In the genomic region with DNA sequence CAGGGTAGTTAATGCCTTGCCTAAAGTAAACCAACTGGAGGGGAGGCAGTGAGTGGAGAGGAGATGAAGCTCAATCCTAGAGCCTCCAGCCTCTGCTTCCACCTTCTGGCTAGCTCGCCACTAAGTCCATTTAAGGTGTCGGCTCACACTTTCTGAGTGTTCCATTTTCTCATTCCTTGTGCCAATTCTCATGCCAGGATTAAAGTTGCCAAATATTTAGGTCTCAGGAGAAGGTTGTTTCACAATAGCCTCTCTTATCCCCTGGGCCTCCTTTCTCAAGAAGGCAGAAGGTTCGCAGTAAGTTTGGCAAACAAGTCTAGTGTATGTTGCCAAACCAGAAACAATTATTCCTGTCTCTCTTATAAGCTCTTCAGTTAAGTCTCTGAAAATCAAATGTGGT, we compare ENCODE assay signal across 21 cellular contexts. TPM values are rescaled to one million over a fixed set of nuclear protein-coding genes. Genes with fewer than 3 reads are reported as not detected.
A peak's percentile ranks its signal among the peaks of the same experiment; 100 is the strongest.
DNase-seq lines count a peak whose midpoint lies in the region; ATAC-seq, FAIRE-seq and TF ChIP-seq lines count a peak whose summit lies in the region.
"Had no signal": no experiment of that assay in that cellular context is flagged by ENCODE, and none has a peak within 500 bp of the region (broad histone marks: within the 10 kb centered on the region; RNA-seq: fewer than 3 reads in every experiment).

No MANE protein-coding gene starts in this region.

- no peaks in the 10 kb centered on the region for H3K9me3 Mint-ChIP-seq in astrocyte (ENCODE audit: unreplicated experiment)
- H3K9me3 Mint-ChIP-seq: GM23338, T-cell had no signal

- no peak overlapping the region for H3K27ac Mint-ChIP-seq in astrocyte (ENCODE audit: unreplicated experiment)
- H3K27ac Mint-ChIP-seq: GM23338, T-cell had no signal

- no peak overlapping the region for H3K4me3 Mint-ChIP-seq in astrocyte (ENCODE audit: unreplicated experiment)
- H3K4me3 Mint-ChIP-seq: GM23338, T-cell had no signal

- TF ChIP-seq EP300 in gastroesophageal sphincter (IDR thresholded peaks at IDR 0.05): no peak

- H3K4me3 ChIP-seq in astrocyte (ENCODE audit: insufficient read depth, low read depth, low read length) (no peak overlapping the region), gastroesophageal sphincter (no peak overlapping the region), tibial artery (no peak overlapping the region)
- H3K4me3 ChIP-seq: coronary artery, GM23338, transverse colon had no signal

- no peak overlapping the region for H2AFZ ChIP-seq in astrocyte (ENCODE audit: low read depth, low read length)
- H2AFZ ChIP-seq: GM23338 had no signal

- TF ChIP-seq CTCF in astrocyte (IDR thresholded peaks at IDR 0.05; ENCODE audit: insufficient read depth, low read depth, low read length) (no peak), gastroesophageal sphincter (IDR thresholded peaks at IDR 0.05) (no peak), tibial artery (IDR thresholded peaks at IDR 0.05) (no peak)

- H3K4me1 ChIP-seq in astrocyte (ENCODE audit: insufficient read depth, low read length) (no peaks in the 10 kb centered on the region), gastroesophageal sphincter (peaks cover 5 to 15% (median 6%) of the 10 kb centered on the region in 3 donors), tibial artery (peaks cover 0 to 43% (median 15%) of the 10 kb centered on the region in 4 donors)
- H3K4me1 ChIP-seq: transverse colon had no signal

- H3K4me2 ChIP-seq in astrocyte (ENCODE audit: low read length): no peak overlapping the region
- H3K4me2 ChIP-seq: GM23338 had no signal

- intact Hi-C loops in tibial artery (cut with DNase I; ENCODE audit: low total_unique reads): no loop called here

- no peaks in the 10 kb centered on the region for H3K36me3 Mint-ChIP-seq in astrocyte (ENCODE audit: low read depth, unreplicated experiment)
- H3K36me3 Mint-ChIP-seq: T-cell had no signal

- no peak overlapping the region for H3K9ac ChIP-seq in astrocyte (ENCODE audit: low read length)

- 49 to 62% methylated on average over 2 to 3 of the region's 3 CpGs for WGBS in gastroesophageal sphincter (ENCODE audit: low coverage in 1 of 2), 2 donors

- no peaks in the 10 kb centered on the region for H3K27me3 ChIP-seq in astrocyte (ENCODE audit: insufficient read depth, low read length)
- no peaks in the 10 kb centered on the region for H3K27me3 ChIP-seq in gastroesophageal sphincter
- H3K27me3 ChIP-seq in tibial artery: no peaks in the 10 kb centered on the region
- H3K27me3 ChIP-seq: transverse colon had no signal

- peak; percentile 3 for DNase-seq in NCI-H2029 treated with DMSO at 0.1 percent for 48 hours (lab: John Stamatoyannopoulos, UW)
- DNase-seq in NCI-H2029 (lab: John Stamatoyannopoulos, UW): no peak
- DNase-seq in astrocyte (ENCODE audit: low read depth): peak; percentile 41
- DNase-seq in tibial artery: no peak
- no peak for DNase-seq in epidermal melanocyte (ENCODE audit: insufficient read length, low spot score)
- DNase-seq: Calu3; KG1; NCI-H1092; NCI-H69; stimulated activated naive CD4-positive, alpha-beta T cell; T-cell; transverse colon had no signal

- peaks cover 5% of the 10 kb centered on the region for H3K27me3 Mint-ChIP-seq in astrocyte (ENCODE audit: low read depth, unreplicated experiment)

- H3K9me3 ChIP-seq in astrocyte (ENCODE audit: insufficient read depth, low read depth, low read length): no peaks in the 10 kb centered on the region
- no peaks in the 10 kb centered on the region for H3K9me3 ChIP-seq in gastroesophageal sphincter
- H3K9me3 ChIP-seq in tibial artery: no peaks in the 10 kb centered on the region
- H3K9me3 ChIP-seq: transverse colon had no signal

- FAIRE-seq in astrocyte (lab: Jason Lieb, UNC): no peak
- FAIRE-seq: endometrium, GM19239 had no signal

- no peaks in the 10 kb centered on the region for H4K20me1 ChIP-seq in astrocyte (ENCODE audit: insufficient read depth, low read length)

- peaks cover 4% of the 10 kb centered on the region for H3K4me1 Mint-ChIP-seq in astrocyte (ENCODE audit: low read depth, unreplicated experiment)
- H3K4me1 Mint-ChIP-seq: T-cell had no signal

- ATAC-seq in gastroesophageal sphincter: peak; percentile 71
- no peak for ATAC-seq in activated CD4-positive, CD25-positive, alpha-beta regulatory T cell treated with anti-CD3 and anti-CD28 coated beads, Interleukin-2, amount 50 U/mL, for 24 hours
- ATAC-seq in HG02884 (IDR thresholded peaks at IDR 0.05; ENCODE audit: unreplicated experiment): no peak
- ATAC-seq: GM23338, T-cell had no signal

- no peak for TF ChIP-seq POLR2A in gastroesophageal sphincter (IDR thresholded peaks at IDR 0.05)

- no peaks in the 10 kb centered on the region for H3K36me3 ChIP-seq in astrocyte (ENCODE audit: insufficient read depth, low read length)
- H3K36me3 ChIP-seq in gastroesophageal sphincter: no peaks in the 10 kb centered on the region
- no peaks in the 10 kb centered on the region for H3K36me3 ChIP-seq in tibial artery
- H3K36me3 ChIP-seq: transverse colon had no signal

- no peaks in the 10 kb centered on the region for H3K79me2 ChIP-seq in astrocyte (ENCODE audit: insufficient read depth, low read length)

- H3K27ac ChIP-seq in astrocyte (ENCODE audit: low read depth, low read length): no peak overlapping the region
- peak overlapping the region in 2 of 4 donors; percentile 22 to 39 for H3K27ac ChIP-seq in gastroesophageal sphincter
- peak overlapping the region; percentile 36 to 66 for H3K27ac ChIP-seq in tibial artery
- H3K27ac ChIP-seq: 22Rv1 had no signal

RNA-seq across cellular contexts. Expression of a gene that starts 57.2 kb away (rescaled TPM):
- total RNA-seq in astrocyte: not detected in 2 replicates
- 1 to 10 TPM; 2.0 to 4.2 (median 2.9) TPM for total RNA-seq in gastroesophageal sphincter
- total RNA-seq: Calu3, glomerular endothelial cell, T-cell had no signal

Comparison
In these comparisons a context has a peak if more than half of its experiments do, and no peak if none do; other contexts are left out.
1. DNase-seq: peak in NCI-H2029 treated with DMSO at 0.1 percent for 48 hours (single experiment) and astrocyte (single experiment); none in NCI-H2029 (single experiment), tibial artery (0 of 2) and epidermal melanocyte (single experiment).